ENCODE assay signal across 11 cellular contexts in genomic region chr15:42118650-42119531, GRCh38. TPM values are rescaled to one million over a fixed set of nuclear protein-coding genes. Genes with fewer than 3 reads are reported as not detected.
DNase-seq lines count a peak whose midpoint lies in the region; ATAC-seq, FAIRE-seq and TF ChIP-seq lines count a peak whose summit lies in the region.
"Had no signal": no experiment of that assay in that cellular context is flagged by ENCODE, and none has a peak within 500 bp of the region (broad histone marks: within the 10 kb centered on the region; RNA-seq: fewer than 3 reads in every experiment).

No MANE protein-coding gene starts in this region.

- H4K5ac ChIP-seq in H1 (ENCODE audit: insufficient read length, low read depth, low read length): no peak overlapping the region

- ATAC-seq in GM18868 (IDR thresholded peaks at IDR 0.05; ENCODE audit: unreplicated experiment): no peak

- no peak overlapping the region for H4K91ac ChIP-seq in H1 (replicated peaks; ENCODE audit: insufficient read length, low read length)

- CTCF ChIA-PET in H1 (lab: Charles Lee; ENCODE audit: partially characterized antibody): interaction anchor here (0.8 to 5.1 kb wide), 11 partner anchors 11 to 129 kb away, joined by 3 to 43 read pairs (median 6); no protein-coding TSS in a partner anchor

- H3K79me2 ChIP-seq in H1 (ENCODE audit: control insufficient read depth in 1 of 2, insufficient read depth in 2 of 2, low read length in 2 of 2): no peaks in the 10 kb centered on the region

- FAIRE-seq in H1 (lab: Jason Lieb, UNC): no peak
- no peak for FAIRE-seq in small intestine (lab: Jason Lieb, UNC)

- no peak overlapping the region for H3K9ac ChIP-seq in H1 (replicated peaks in 1 of 4; ENCODE audit: extremely low read depth in 1 of 4, low read depth in 3 of 4, low read length in 3 of 4)

- no peaks in the 10 kb centered on the region for H3K79me1 ChIP-seq in H1 (ENCODE audit: low read depth, low read length)

- H2BK20ac ChIP-seq in H1 (ENCODE audit: low read length): no peak overlapping the region

- H2BK15ac ChIP-seq in H1 (ENCODE audit: low read length): no peak overlapping the region; the same call in 1 of the 2 replicates

- H3K9me3 ChIP-seq in H1 (ENCODE audit: insufficient read depth in 2 of 2, low read depth in 1 of 2, low read length in 1 of 2) (no peaks in the 10 kb centered on the region), small intestine (ENCODE audit: control insufficient read depth, low read depth) (no peaks in the 10 kb centered on the region)
- H3K9me3 ChIP-seq: right lobe of liver had no signal

- H4K20me1 ChIP-seq in H1 (replicated peaks in 1 of 2; ENCODE audit: control insufficient read depth in 1 of 2, insufficient read depth in 2 of 2, low read length in 2 of 2): no peaks in the 10 kb centered on the region

- H3K4me2 ChIP-seq in H1 (ENCODE audit: insufficient read depth in 1 of 2, low read depth in 2 of 2, low read length in 2 of 2): peak overlapping the region; percentile 6 to 15; a peak in 2 of 4 replicates

- no peak for TF ChIP-seq EP300 in H1 (IDR thresholded peaks at IDR 0.05; ENCODE audit: borderline replicate concordance in 1 of 2, low read depth in 2 of 2, low read length in 2 of 2)

- no peak for TF ChIP-seq POLR2A in H1 (IDR thresholded peaks at IDR 0.05; ENCODE audit: control extremely low read depth in 1 of 2, low read depth in 2 of 2, low read length in 2 of 2)

- no peak for TF ChIP-seq RAD21 in H1 (IDR thresholded peaks at IDR 0.05 in 1 of 2, conservative IDR thresholded peaks at IDR 0.05 in 1 of 2; ENCODE audit: low read depth in 2 of 2, low read length in 2 of 2)

- H3K27ac ChIP-seq in H1 (ENCODE audit: low read depth, low read length) (no peak overlapping the region), small intestine (ENCODE audit: low read depth in 1 of 2, low read length in 1 of 2) (no peak overlapping the region)
- H3K27ac ChIP-seq: right lobe of liver had no signal

- H3K14ac ChIP-seq in H1 (ENCODE audit: insufficient read length): no peak overlapping the region

- H3K4me1 ChIP-seq in H1 (replicated peaks in 1 of 4; ENCODE audit: control insufficient read depth in 3 of 4, insufficient read depth in 4 of 4, low read length in 3 of 4): peaks cover 0 to 6% (median under 1%) of the 10 kb centered on the region in 4 experiments; a peak in 3 of 7 replicates
- peaks cover 0 to 2% of the 10 kb centered on the region in 2 donors for H3K4me1 ChIP-seq in small intestine (ENCODE audit: control insufficient read depth in 2 of 2, insufficient read depth in 1 of 2, low read depth in 1 of 2, low read length in 1 of 2)
- H3K4me1 ChIP-seq: right lobe of liver had no signal

- H3K23me2 ChIP-seq in H1 (ENCODE audit: low read depth, low read length): no peaks in the 10 kb centered on the region

- no peaks in the 10 kb centered on the region for H3K27me3 ChIP-seq in H1 (replicated peaks in 1 of 4; ENCODE audit: control insufficient read depth in 3 of 4, extremely low read depth in 1 of 4, insufficient read depth in 3 of 4, low read length in 3 of 4)
- no peaks in the 10 kb centered on the region for H3K27me3 ChIP-seq in small intestine (ENCODE audit: control insufficient read depth in 2 of 2, insufficient read depth in 2 of 2, low read length in 2 of 2)
- H3K27me3 ChIP-seq: right lobe of liver had no signal

- H3K18ac ChIP-seq in H1 (ENCODE audit: extremely low read depth, low read length): peak overlapping the region; percentile 38; the same call in 1 of the 2 replicates

- H2BK120ac ChIP-seq in H1 (replicated peaks; ENCODE audit: low read depth, low read length): no peak overlapping the region

- peak; percentile 43 for DNase-seq in NCI-H82 (lab: John Stamatoyannopoulos, UW)
- DNase-seq in NCI-H82 treated with DMSO at 0.1 percent for 48 hours (lab: John Stamatoyannopoulos, UW; ENCODE audit: unreplicated experiment): no peak
- peak; percentile 88 for DNase-seq in NCI-H510A treated with DMSO at 0.1 percent for 48 hours (lab: John Stamatoyannopoulos, UW)
- no peak for DNase-seq in H1 (ENCODE audit: low read depth in 1 of 2, low spot score in 2 of 2)
- DNase-seq in small intestine: peak; percentile 75
- DNase-seq in hepatic stellate cell (ENCODE audit: low spot score): no peak
- no peak for DNase-seq in CD1c-positive myeloid dendritic cell (ENCODE audit: extremely low spot score)
- DNase-seq: right lobe of liver had no signal

- TF ChIP-seq CTCF in H1 (IDR thresholded peaks at IDR 0.05; ENCODE audit: control extremely low read depth in 1 of 3, insufficient read depth in 1 of 3, low read depth in 1 of 3, low read length in 3 of 3): no peak

- 62% methylated on average over 10 of the region's 10 CpGs; no CpG with 5 or more reads in 1 of the 2 experiments for WGBS in H1 (ENCODE audit: extremely low coverage in 1 of 2, insufficient coverage in 1 of 2, insufficient read length in 1 of 2, insufficient replicate concordance in 2 of 2, low coverage in 1 of 2, low lambda C conversion rate in 2 of 2, missing lambda C conversion rate in 1 of 2), 2 experiments
- WGBS in small intestine, 3 donors: 14 to 29% (median 27%) methylated on average over 10 of the region's 10 CpGs

- no peak overlapping the region for H3K23ac ChIP-seq in H1 (ENCODE audit: insufficient read length)

- no peak overlapping the region for H2AK5ac ChIP-seq in H1 (ENCODE audit: low read depth, low read length)

- peak overlapping the region; percentile 19; the same call in 1 of the 2 replicates for H2BK12ac ChIP-seq in H1 (ENCODE audit: low read depth, low read length)

- H3K4me3 ChIP-seq in H1 (ENCODE audit: extremely low read depth in 1 of 4, insufficient read depth in 2 of 4, low read depth in 3 of 4, low read length in 4 of 4): no peak overlapping the region; a peak in 1 of 8 replicates
- no peak overlapping the region for H3K4me3 ChIP-seq in small intestine (ENCODE audit: low read depth in 1 of 2, low read length in 2 of 2)
- H3K4me3 ChIP-seq: right lobe of liver had no signal

- H3K56ac ChIP-seq in H1 (replicated peaks; ENCODE audit: insufficient read length, low read depth, low read length): no peak overlapping the region

- POLR2A ChIA-PET in H1 (lab: Charles Lee; ENCODE audit: partially characterized antibody): interaction anchor here (1.4 kb wide), 1 partner anchor 19 kb away, joined by 4 read pairs; no protein-coding TSS in a partner anchor

- peak overlapping the region; percentile 41; the same call in 1 of the 2 replicates for H2BK5ac ChIP-seq in H1 (ENCODE audit: low read depth, low read length)

- no peak overlapping the region for H4K8ac ChIP-seq in H1 (ENCODE audit: extremely low read depth, insufficient read depth, low read length)

- H2AFZ ChIP-seq in H1 (ENCODE audit: low read length): peak overlapping the region; percentile 92

- no peak overlapping the region for H3K4ac ChIP-seq in H1 (replicated peaks; ENCODE audit: insufficient read length, low read depth, low read length)

- H3K36me3 ChIP-seq in H1 (ENCODE audit: control insufficient read depth in 2 of 4, insufficient read depth in 4 of 4, low read length in 3 of 4) (no peaks in the 10 kb centered on the region), small intestine (ENCODE audit: control insufficient read depth in 2 of 2, insufficient read depth in 2 of 2, low read length in 2 of 2) (no peaks in the 10 kb centered on the region)
- H3K36me3 ChIP-seq: right lobe of liver had no signal

TF ChIP-seq in H1, 55 proteins besides CTCF, POLR2A, EP300 and RAD21 (continues in another document):
- no peak for TF ChIP-seq BCL11A (IDR thresholded peaks at IDR 0.05; ENCODE audit: low read depth in 2 of 2, low read length in 2 of 2)
- no peak for TF ChIP-seq MAX (IDR thresholded peaks at IDR 0.05)
- no peak for TF ChIP-seq JUN (IDR thresholded peaks at IDR 0.05; ENCODE audit: low read depth, low read length)
- TF ChIP-seq SUZ12 (IDR thresholded peaks at IDR 0.05; ENCODE audit: low read length): no peak
- TF ChIP-seq EZH2 (IDR thresholded peaks at IDR 0.05; ENCODE audit: low read depth, low read length, severe bottlenecking): no peak
- no peak for TF ChIP-seq TAF7 (optimal IDR thresholded peaks at IDR 0.05; ENCODE audit: borderline replicate concordance, low read depth, low read length)
- TF ChIP-seq NRF1 (IDR thresholded peaks at IDR 0.05; ENCODE audit: low read depth, low read length): no peak
- no peak for TF ChIP-seq TCF12 (IDR thresholded peaks at IDR 0.05; ENCODE audit: low read depth, low read length)
- no peak for TF ChIP-seq ASH2L (IDR thresholded peaks at IDR 0.05; ENCODE audit: low read length)
- no peak for TF ChIP-seq RBBP5 (IDR thresholded peaks at IDR 0.05; ENCODE audit: borderline replicate concordance, low read depth, low read length)
- TF ChIP-seq RFX5 (IDR thresholded peaks at IDR 0.05; ENCODE audit: borderline replicate concordance, low read depth, low read length): no peak
- TF ChIP-seq TEAD4 (IDR thresholded peaks at IDR 0.05; ENCODE audit: low read depth, low read length): no peak
- no peak for TF ChIP-seq TBP (IDR thresholded peaks at IDR 0.05; ENCODE audit: low read depth, low read length)

RNA-seq across cellular contexts. Expression of gene PLA2G4D, which starts 24.5 kb away (rescaled TPM):
- total RNA-seq in H1 (2021; fragmentation: NEBNext Ultra II Directional; extraction: Animal tissue kit (Norgen Biotek cat#: 25700)): 0.07 and 0.33 TPM in 2 replicates
- 0.18 and 0.20 TPM in 2 replicates for polyA plus RNA-seq in H1 (2011; rRNA removed)
- 0.14 TPM for polyA plus RNA-seq in H1 (2011; cell fraction: cytosol; rRNA removed)
- 0.67 TPM for polyA plus RNA-seq in H1 (2011; cell fraction: nucleus; rRNA removed)
- polyA plus RNA-seq in H1 (2012, experiment 1 of 2): 0.06 to 0.13 TPM (median 0.09 TPM) in 3 of 4 replicates, not detected in the other
- 0.09 TPM for polyA plus RNA-seq in H1 (2012, experiment 2 of 2)
- polyA plus RNA-seq in H1 (2013, experiment 1 of 2): 0.10 TPM
- polyA plus RNA-seq in H1 (2013, experiment 2 of 2): 0.06 TPM
- polyA minus RNA-seq in H1 (2011; rRNA and poly(A)+ RNA removed): 0.22 TPM in 1 of 2 replicates, not detected in the other
- not detected for polyA minus RNA-seq in H1 (2011; cell fraction: cytosol; rRNA and poly(A)+ RNA removed)
- polyA minus RNA-seq in H1 (2011; cell fraction: nucleus; rRNA and poly(A)+ RNA removed): 0.30 TPM
- polyA plus RNA-seq in small intestine: under 1 TPM in 2 of 3 donors, not detected in 1; 0.18 to 0.22 TPM
- total RNA-seq: activated T-helper 2 cell treated with anti-CD3 and anti-CD28 coated beads, Interferon-gamma antibody, Interleukin-2, Interleukin-4, amounts not matched to agents 10 μg/mL and 5 μg/mL and 100 μg/mL, durations not matched to agents 14 hours and 24 hours and 36 hours; right lobe of liver; T-helper 1 cell treated with Interleukin-12 subunit alpha and Interleukin-12 subunit beta and Interleukin-4 antibody, amounts not matched to agents 30 ng/mL and 1 ng/mL, for 36 hours had no signal

RNA-seq across cellular contexts. Expression of gene PLA2G4F, which starts 37.5 kb away (rescaled TPM):
- total RNA-seq in H1 (2021; fragmentation: NEBNext Ultra II Directional; extraction: Animal tissue kit (Norgen Biotek cat#: 25700)): not detected in 2 replicates
- polyA plus RNA-seq in H1 (2011; rRNA removed) (not detected in 2 replicates), small intestine (10 to 100 TPM in 2 of 3 donors, 1 to 10 TPM in 1; 8.6 to 27.5 (median 13.3) TPM)
- polyA plus RNA-seq in H1 (2011; cell fraction: cytosol; rRNA removed): not detected
- polyA plus RNA-seq in H1 (2011; cell fraction: nucleus; rRNA removed): not detected
- not detected in 4 replicates for polyA plus RNA-seq in H1 (2012, experiment 1 of 2)
- polyA plus RNA-seq in H1 (2012, experiment 2 of 2): not detected
- polyA plus RNA-seq in H1 (2013, experiment 1 of 2): not detected
- 0.04 TPM for polyA plus RNA-seq in H1 (2013, experiment 2 of 2)
- polyA minus RNA-seq in H1 (2011; rRNA and poly(A)+ RNA removed): not detected in 2 replicates
- polyA minus RNA-seq in H1 (2011; cell fraction: cytosol; rRNA and poly(A)+ RNA removed): not detected
- polyA minus RNA-seq in H1 (2011; cell fraction: nucleus; rRNA and poly(A)+ RNA removed): not detected
- total RNA-seq: activated T-helper 2 cell treated with anti-CD3 and anti-CD28 coated beads, Interferon-gamma antibody, Interleukin-2, Interleukin-4, amounts not matched to agents 10 μg/mL and 5 μg/mL and 100 μg/mL, durations not matched to agents 14 hours and 24 hours and 36 hours; right lobe of liver; T-helper 1 cell treated with Interleukin-12 subunit alpha and Interleukin-12 subunit beta and Interleukin-4 antibody, amounts not matched to agents 30 ng/mL and 1 ng/mL, for 36 hours had no signal

Comparison
In these comparisons a context has a peak if more than half of its experiments do, and no peak if none do; other contexts are left out.
1. DNase-seq: peak in NCI-H82 (single experiment), NCI-H510A treated with DMSO at 0.1 percent for 48 hours (single experiment) and small intestine (single experiment); none in NCI-H82 treated with DMSO at 0.1 percent for 48 hours (single experiment), H1 (0 of 2), hepatic stellate cell (single experiment) and CD1c-positive myeloid dendritic cell (single experiment).
2. RNA of gene PLA2G4F, which starts 37.5 kb away (polyA plus RNA-seq): 8.6 to 27.5 TPM in small intestine; 0.04 TPM in H1; every median in the first group is over 4 times any median in the second.